ENCODE assay signal across 8 cellular contexts in genomic region chr14:102140750-102141145, GRCh38. TPM values are rescaled to one million over a fixed set of nuclear protein-coding genes. Genes with fewer than 3 reads are reported as not detected.
A peak's percentile ranks its signal among the peaks of the same experiment; 100 is the strongest.
DNase-seq lines count a peak whose midpoint lies in the region; ATAC-seq, FAIRE-seq and TF ChIP-seq lines count a peak whose summit lies in the region.

No MANE protein-coding gene starts in this region.

- 13% methylated on average over 6 of the region's 9 CpGs for WGBS in esophagus muscularis mucosa
- 2% methylated on average over 9 of the region's 9 CpGs for WGBS in pancreas, 2 donors

- no peak for TF ChIP-seq CTCF in RWPE2 (IDR thresholded peaks at IDR 0.05; ENCODE audit: poor library complexity, severe bottlenecking)
- no peak for TF ChIP-seq CTCF in esophagus muscularis mucosa (IDR thresholded peaks at IDR 0.05)
- TF ChIP-seq CTCF in pancreas (IDR thresholded peaks at IDR 0.05) = no peak

- H3K36me3 ChIP-seq in RWPE2 (ENCODE audit: low read depth) (peaks cover 14% of the 10 kb centered on the region), esophagus muscularis mucosa (peaks cover 0 to 8% (median 3%) of the 10 kb centered on the region in 4 donors), pancreas (no peaks in the 10 kb centered on the region)

- H3K4me1 ChIP-seq in RWPE2 (ENCODE audit: insufficient read depth, poor library complexity, severe bottlenecking) (peaks cover 5% of the 10 kb centered on the region), esophagus muscularis mucosa (peaks cover 19 to 49% (median 35%) of the 10 kb centered on the region in 4 donors), pancreas (peaks cover 0 to 21% (median 4%) of the 10 kb centered on the region in 3 donors)

- H3K27ac ChIP-seq in RWPE2 (ENCODE audit: poor library complexity, severe bottlenecking) (peak overlapping the region; percentile 45), esophagus muscularis mucosa (replicated peaks in 1 of 4) (peak overlapping the region in 3 of 4 donors; percentile 82 to 89 (median 83)), pancreas (peak overlapping the region in 3 of 4 donors; percentile 73 to 87 (median 78))

- intact Hi-C loops in esophagus muscularis mucosa (cut with DNase I) (no loop called here), pancreas (cut with DNase I) (no loop called here)

- H3K4me3 ChIP-seq in RWPE2 (ENCODE audit: severe bottlenecking) = peak overlapping the region; percentile 91
- peak overlapping the region; percentile 82 to 97 (median 92) for H3K4me3 ChIP-seq in esophagus muscularis mucosa
- peak overlapping the region; percentile 80 to 96 (median 90) for H3K4me3 ChIP-seq in pancreas

- H3K9me3 ChIP-seq in RWPE2 (ENCODE audit: severe bottlenecking) (no peaks in the 10 kb centered on the region), esophagus muscularis mucosa (no peaks in the 10 kb centered on the region), pancreas (no peaks in the 10 kb centered on the region)

- FAIRE-seq in pancreas (lab: Jason Lieb, UNC) = no peak

- peak; percentile 3 for ATAC-seq in RWPE2 (ENCODE audit: low read depth)
- ATAC-seq in pancreas = peak in 1 of 4 donors; percentile 1
- ATAC-seq in HG02840 (IDR thresholded peaks at IDR 0.05; ENCODE audit: low FRiP score, unreplicated experiment) = no peak

- TF ChIP-seq POLR2A in esophagus muscularis mucosa (IDR thresholded peaks at IDR 0.05; ENCODE audit: low read depth) = no peak

- no peaks in the 10 kb centered on the region for H3K27me3 ChIP-seq in RWPE2 (ENCODE audit: insufficient read depth, poor library complexity, severe bottlenecking)
- H3K27me3 ChIP-seq in esophagus muscularis mucosa = no peaks in the 10 kb centered on the region
- no peaks in the 10 kb centered on the region for H3K27me3 ChIP-seq in pancreas

- no peak for TF ChIP-seq EP300 in esophagus muscularis mucosa (IDR thresholded peaks at IDR 0.05)

- DNase-seq in EH (ENCODE audit: low read depth) = peak; percentile 21
- no peak for DNase-seq in RWPE2 (ENCODE audit: low spot score)
- no peak for DNase-seq in esophagus muscularis mucosa (ENCODE audit: extremely low spot score)
- no peak for DNase-seq in pancreas
- no peak for DNase-seq in RPMI8226
- no peak for DNase-seq in NCI-H774 (lab: John Stamatoyannopoulos, UW)
- no peak for DNase-seq in KG1 (lab: John Stamatoyannopoulos, UW)

RNA-seq across cellular contexts. Expression of gene WDR20, which starts 1.1 kb away (rescaled TPM):
- total RNA-seq in esophagus muscularis mucosa (10 to 100 TPM; 16.6 to 26.6 (median 22.3) TPM), pancreas (10 to 100 TPM; 11.7 to 19.5 (median 14.9) TPM)
- polyA plus RNA-seq in pancreas = 10 to 100 TPM in 1 of 2 donors, 1 to 10 TPM in 1; 7.4 to 10.6 TPM

RNA-seq across cellular contexts. Expression of gene HSP90AA1, which starts 53.9 kb away (rescaled TPM):
- total RNA-seq in esophagus muscularis mucosa (100 to 1,000 TPM; 256 to 605 (median 376) TPM), pancreas (100 to 1,000 TPM; 106 to 393 (median 136) TPM)
- 100 to 1,000 TPM; 106 to 203 TPM for polyA plus RNA-seq in pancreas
